ENCODE assay signal across 29 cellular contexts in the genomic region with DNA sequence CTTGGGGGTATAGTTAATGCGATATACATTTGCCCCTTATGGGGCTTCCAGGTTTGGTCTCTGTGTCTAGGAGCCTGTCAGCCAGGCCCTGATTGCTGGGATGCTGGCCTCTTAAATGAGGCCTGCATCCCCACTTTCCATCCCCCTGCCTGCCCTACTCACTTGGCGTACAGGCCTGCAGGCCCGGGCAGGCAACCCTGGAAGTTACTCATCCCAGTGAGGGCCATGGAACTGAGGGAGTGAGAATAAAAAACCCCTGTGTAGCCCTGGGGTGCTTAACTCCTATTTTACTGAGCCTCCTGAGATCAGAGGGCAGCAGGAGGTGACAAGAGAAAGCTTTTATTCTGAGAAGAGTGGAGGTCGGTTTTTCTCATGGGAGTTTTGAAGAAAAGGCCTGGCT. TPM values are rescaled to one million over a fixed set of nuclear protein-coding genes. Genes with fewer than 3 reads are reported as not detected.
A peak's percentile ranks its signal among the peaks of the same experiment; 100 is the strongest.
DNase-seq lines count a peak whose midpoint lies in the region; ATAC-seq and TF ChIP-seq lines count a peak whose summit lies in the region.
"Had no signal": no experiment of that assay in that cellular context is flagged by ENCODE, and none has a peak within 500 bp of the region (broad histone marks: within the 10 kb centered on the region; RNA-seq: fewer than 3 reads in every experiment).

No MANE protein-coding gene starts in this region.

- H3K9me3 Mint-ChIP-seq in endothelial cell (ENCODE audit: unreplicated experiment): no peaks in the 10 kb centered on the region
- H3K9me3 Mint-ChIP-seq: CD8-positive, alpha-beta memory T cell had no signal

- no peak for TF ChIP-seq RAD21 in neural cell (conservative IDR thresholded peaks at IDR 0.05)

- H3K4me3 ChIP-seq in RWPE2 (ENCODE audit: severe bottlenecking): no peak overlapping the region
- H3K4me3 ChIP-seq in neural cell (ENCODE audit: low read length): peak overlapping the region; percentile 95
- no peak overlapping the region for H3K4me3 ChIP-seq in body of pancreas
- H3K4me3 ChIP-seq: GM12878, SJSA1 had no signal

- no peak overlapping the region for H2AFZ ChIP-seq in neural cell (ENCODE audit: low read depth, low read length)

- peaks cover 3% of the 10 kb centered on the region for H3K79me2 ChIP-seq in neural cell (replicated peaks; ENCODE audit: insufficient read depth, low read length)

- H3F3A ChIP-seq in neural cell (ENCODE audit: insufficient read depth, low read length, poor library complexity, severe bottlenecking): no peaks in the 10 kb centered on the region

- H3K36me3 Mint-ChIP-seq in endothelial cell (ENCODE audit: low read depth, unreplicated experiment): no peaks in the 10 kb centered on the region

- no peak overlapping the region for H3K4me2 ChIP-seq in neural cell (ENCODE audit: low read length)

- H4K20me1 ChIP-seq in neural cell (ENCODE audit: insufficient read depth): no peaks in the 10 kb centered on the region

- H3K27me3 Mint-ChIP-seq in endothelial cell (ENCODE audit: unreplicated experiment): peaks cover 14% of the 10 kb centered on the region

- ATAC-seq in RWPE2 (ENCODE audit: low read depth) (peak; percentile 71), HG02763 (IDR thresholded peaks at IDR 0.05; ENCODE audit: unreplicated experiment) (no peak), body of pancreas (no peak)
- ATAC-seq: GM12878, HCT116, HepG2, Right ventricle myocardium inferior had no signal

- whole genome bisulfite sequencing in body of pancreas, 2 donors: 83 to 84% methylated on average over 2 to 4 of the region's 4 CpGs

- peak; percentile 83 for DNase-seq in RWPE2 (ENCODE audit: low spot score)
- DNase-seq in endothelial cell (ENCODE audit: low spot score): no peak
- DNase-seq in stimulated activated CD4-positive, alpha-beta T cell treated with anti-CD3 and anti-CD28 coated beads, Interleukin-2, amount 100 ng/mL, for 48 hours: no peak
- DNase-seq in body of pancreas: no peak
- no peak for DNase-seq in T1000 (lab: John Stamatoyannopoulos, UW)
- DNase-seq: CD8-positive, alpha-beta memory T cell; DMS 273 treated with DMSO at 0.1 percent for 48 hours; DMS79; EL; GDM1; Karpas-422; NCI-H1092 treated with DMSO at 0.1 percent for 48 hours; NCI-H1436; NCI-H187; NCI-H2081 treated with DMSO at 0.1 percent for 48 hours; NCI-H2171 treated with DMSO at 0.1 percent for 48 hours; NCI-H524; NCI-H774 had no signal

- H3K27ac ChIP-seq in RWPE2 (ENCODE audit: poor library complexity, severe bottlenecking) (peak overlapping the region; percentile 43), neural cell (ENCODE audit: low read length) (no peak overlapping the region), body of pancreas (no peak overlapping the region)
- H3K27ac ChIP-seq: C4-2B, SJSA1 had no signal

- H3K9me3 ChIP-seq in RWPE2 (ENCODE audit: severe bottlenecking) (no peaks in the 10 kb centered on the region), neural cell (ENCODE audit: low read length) (no peaks in the 10 kb centered on the region), body of pancreas (no peaks in the 10 kb centered on the region)

- intact Hi-C loops in body of pancreas (cut with DNase I): no loop called here

- H3K4me3 Mint-ChIP-seq in endothelial cell (ENCODE audit: unreplicated experiment): peak overlapping the region; percentile 78

- peaks cover 20% of the 10 kb centered on the region for H3K4me1 ChIP-seq in RWPE2 (ENCODE audit: insufficient read depth, poor library complexity, severe bottlenecking)
- peaks cover 14% of the 10 kb centered on the region for H3K4me1 ChIP-seq in body of pancreas

- H3K9me2 ChIP-seq in neural cell (ENCODE audit: insufficient read depth, low read length): no peaks in the 10 kb centered on the region

- H3K36me3 ChIP-seq in RWPE2 (ENCODE audit: low read depth) (no peaks in the 10 kb centered on the region), neural cell (ENCODE audit: insufficient read depth, low read length) (no peaks in the 10 kb centered on the region), body of pancreas (replicated peaks in 1 of 2; ENCODE audit: insufficient read depth in 1 of 2, low read depth in 2 of 2) (no peaks in the 10 kb centered on the region)
- H3K36me3 ChIP-seq: SJSA1 had no signal

- no peak for TF ChIP-seq POLR2A in body of pancreas (IDR thresholded peaks at IDR 0.05)

- TF ChIP-seq CTCF in RWPE2 (IDR thresholded peaks at IDR 0.05; ENCODE audit: poor library complexity, severe bottlenecking): no peak
- no peak for TF ChIP-seq CTCF in endothelial cell (IDR thresholded peaks at IDR 0.05; ENCODE audit: unreplicated experiment)
- TF ChIP-seq CTCF in neural cell (IDR thresholded peaks at IDR 0.05; ENCODE audit: poor library complexity, severe bottlenecking): no peak
- no peak for TF ChIP-seq CTCF in body of pancreas (IDR thresholded peaks at IDR 0.05)

- no peak overlapping the region for H3K9ac ChIP-seq in neural cell (ENCODE audit: low read length)

- TF ChIP-seq EP300 in neural cell (conservative IDR thresholded peaks at IDR 0.05; ENCODE audit: poor library complexity, severe bottlenecking): no peak

- H3K27ac Mint-ChIP-seq in endothelial cell (ENCODE audit: unreplicated experiment): no peak overlapping the region

- no peaks in the 10 kb centered on the region for H3K4me1 Mint-ChIP-seq in endothelial cell (ENCODE audit: unreplicated experiment)

- H3K27me3 ChIP-seq in RWPE2 (ENCODE audit: insufficient read depth, poor library complexity, severe bottlenecking): no peaks in the 10 kb centered on the region
- peaks cover 5% of the 10 kb centered on the region for H3K27me3 ChIP-seq in neural cell (ENCODE audit: insufficient read depth, low read depth, low read length)
- H3K27me3 ChIP-seq in body of pancreas: no peaks in the 10 kb centered on the region
- H3K27me3 ChIP-seq: SJSA1 had no signal

TF ChIP-seq in neural cell, 6 proteins besides CTCF, POLR2A, EP300 and RAD21:
- TF ChIP-seq SMC3 (conservative IDR thresholded peaks at IDR 0.05; ENCODE audit: poor library complexity) (no peak), TAF1 (IDR thresholded peaks at IDR 0.05; ENCODE audit: low read depth) (no peak), MXI1 (conservative IDR thresholded peaks at IDR 0.05; ENCODE audit: poor library complexity, severe bottlenecking) (no peak), POLR2AphosphoS5 (IDR thresholded peaks at IDR 0.05) (no peak), EZH2 (IDR thresholded peaks at IDR 0.05; ENCODE audit: borderline replicate concordance, insufficient read depth, low read length, poor library complexity, severe bottlenecking) (no peak)
- TF ChIP-seq, protein P1, sequence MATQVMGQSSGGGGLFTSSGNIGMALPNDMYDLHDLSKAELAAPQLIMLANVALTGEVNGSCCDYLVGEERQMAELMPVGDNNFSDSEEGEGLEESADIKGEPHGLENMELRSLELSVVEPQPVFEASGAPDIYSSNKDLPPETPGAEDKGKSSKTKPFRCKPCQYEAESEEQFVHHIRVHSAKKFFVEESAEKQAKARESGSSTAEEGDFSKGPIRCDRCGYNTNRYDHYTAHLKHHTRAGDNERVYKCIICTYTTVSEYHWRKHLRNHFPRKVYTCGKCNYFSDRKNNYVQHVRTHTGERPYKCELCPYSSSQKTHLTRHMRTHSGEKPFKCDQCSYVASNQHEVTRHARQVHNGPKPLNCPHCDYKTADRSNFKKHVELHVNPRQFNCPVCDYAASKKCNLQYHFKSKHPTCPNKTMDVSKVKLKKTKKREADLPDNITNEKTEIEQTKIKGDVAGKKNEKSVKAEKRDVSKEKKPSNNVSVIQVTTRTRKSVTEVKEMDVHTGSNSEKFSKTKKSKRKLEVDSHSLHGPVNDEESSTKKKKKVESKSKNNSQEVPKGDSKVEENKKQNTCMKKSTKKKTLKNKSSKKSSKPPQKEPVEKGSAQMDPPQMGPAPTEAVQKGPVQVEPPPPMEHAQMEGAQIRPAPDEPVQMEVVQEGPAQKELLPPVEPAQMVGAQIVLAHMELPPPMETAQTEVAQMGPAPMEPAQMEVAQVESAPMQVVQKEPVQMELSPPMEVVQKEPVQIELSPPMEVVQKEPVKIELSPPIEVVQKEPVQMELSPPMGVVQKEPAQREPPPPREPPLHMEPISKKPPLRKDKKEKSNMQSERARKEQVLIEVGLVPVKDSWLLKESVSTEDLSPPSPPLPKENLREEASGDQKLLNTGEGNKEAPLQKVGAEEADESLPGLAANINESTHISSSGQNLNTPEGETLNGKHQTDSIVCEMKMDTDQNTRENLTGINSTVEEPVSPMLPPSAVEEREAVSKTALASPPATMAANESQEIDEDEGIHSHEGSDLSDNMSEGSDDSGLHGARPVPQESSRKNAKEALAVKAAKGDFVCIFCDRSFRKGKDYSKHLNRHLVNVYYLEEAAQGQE (IDR thresholded peaks at IDR 0.05; ENCODE audit: borderline replicate concordance): no peak

RNA-seq across cellular contexts. Expression of a gene that starts 2.0 kb away (rescaled TPM):
- total RNA-seq in endothelial cell (ENCODE audit: unreplicated experiment) (3.6 TPM), body of pancreas (under 1 TPM; under 0.01 to 0.52 TPM)
- polyA plus RNA-seq in neural cell: 5.0 and 26.0 TPM in 2 replicates
- polyA minus RNA-seq in neural cell: 11.6 and 13.6 TPM in 2 replicates
- total RNA-seq: GM12878 had no signal

RNA-seq across cellular contexts. Expression of a gene that starts 9.2 kb away (rescaled TPM):
- total RNA-seq in endothelial cell (ENCODE audit: unreplicated experiment): not detected
- polyA plus RNA-seq in neural cell: not detected in 2 replicates
- polyA minus RNA-seq in neural cell: not detected in 2 replicates
- not detected for total RNA-seq in body of pancreas
- total RNA-seq: A673; CD8-positive, alpha-beta memory T cell; GM12878; H4; HepG2; HT1080; Right ventricle myocardium inferior; SJSA1 had no signal
- polyA plus RNA-seq: CD8-positive, alpha-beta memory T cell; GM12878; HepG2 had no signal

RNA-seq across cellular contexts. Expression of a gene that starts 19.3 kb away (rescaled TPM):
- 0.92 TPM for total RNA-seq in endothelial cell (ENCODE audit: unreplicated experiment)
- not detected in 2 replicates for polyA plus RNA-seq in neural cell
- not detected in 2 replicates for polyA minus RNA-seq in neural cell
- 10 to 100 TPM; 17.1 to 26.4 TPM for total RNA-seq in body of pancreas

RNA-seq across cellular contexts. Expression of a gene that starts 22.5 kb away (rescaled TPM):
- total RNA-seq in endothelial cell (ENCODE audit: unreplicated experiment) (26.0 TPM), body of pancreas (1 to 10 TPM; 3.3 to 5.7 TPM)
- polyA plus RNA-seq in neural cell: 34.6 and 38.3 TPM in 2 replicates
- polyA minus RNA-seq in neural cell: 38.2 and 38.8 TPM in 2 replicates

RNA-seq across cellular contexts. Expression of a gene that starts 36.5 kb away (rescaled TPM):
- 17.7 TPM for total RNA-seq in endothelial cell (ENCODE audit: unreplicated experiment)
- polyA plus RNA-seq in neural cell: 14.8 and 15.7 TPM in 2 replicates
- polyA minus RNA-seq in neural cell: 20.4 and 20.7 TPM in 2 replicates
- 10 to 100 TPM in 1 of 2 donors, 1 to 10 TPM in 1; 8.8 to 22.4 TPM for total RNA-seq in body of pancreas
